In genomic region chr10:100744136-100744979, GRCh38 we compare ENCODE assay signal across 10 cellular contexts. TPM values are rescaled to one million over a fixed set of nuclear protein-coding genes. Genes with fewer than 3 reads are reported as not detected.
DNase-seq lines count a peak whose midpoint lies in the region; ATAC-seq, FAIRE-seq and TF ChIP-seq lines count a peak whose summit lies in the region.
"Had no signal": no experiment of that assay in that cellular context is flagged by ENCODE, and none has a peak within 500 bp of the region (broad histone marks: within the 10 kb centered on the region; RNA-seq: fewer than 3 reads in every experiment).

No MANE protein-coding gene starts in this region.

- no peaks in the 10 kb centered on the region for H3K9me3 Mint-ChIP-seq in activated CD8-positive, alpha-beta memory T cell treated with anti-CD3 and anti-CD28 coated beads, Interleukin-2, amount 10 ng/mL, durations not matched to agents 7 days and 5 days (ENCODE audit: low read depth)
- H3K9me3 Mint-ChIP-seq in endodermal cell = no peaks in the 10 kb centered on the region
- H3K9me3 Mint-ChIP-seq: CD4-positive, alpha-beta T cell had no signal

- no peaks in the 10 kb centered on the region for H3K36me3 ChIP-seq in endodermal cell (ENCODE audit: control insufficient read depth, insufficient read depth, low read length)
- H3K36me3 ChIP-seq in skeletal muscle satellite cell (ENCODE audit: insufficient read depth, low read length) = no peaks in the 10 kb centered on the region

- H3K27ac ChIP-seq in endodermal cell (ENCODE audit: low read depth, low read length) = no peak overlapping the region
- H3K27ac ChIP-seq: HL-60 had no signal

- H3K36me3 Mint-ChIP-seq in activated CD8-positive, alpha-beta memory T cell treated with anti-CD3 and anti-CD28 coated beads, Interleukin-2, amount 10 ng/mL, durations not matched to agents 7 days and 5 days = peaks cover 2% of the 10 kb centered on the region
- no peaks in the 10 kb centered on the region for H3K36me3 Mint-ChIP-seq in endodermal cell (ENCODE audit: low read depth)

- peak overlapping the region; percentile 25 for H3K4me2 ChIP-seq in skeletal muscle satellite cell (ENCODE audit: low read length)

- peak; percentile 67 for DNase-seq in activated CD8-positive, alpha-beta memory T cell treated with anti-CD3 and anti-CD28 coated beads for 24 hours
- no peak for DNase-seq in activated CD8-positive, alpha-beta memory T cell treated with anti-CD3 and anti-CD28 coated beads, Interleukin-2, amount 10 ng/mL, durations not matched to agents 7 days and 5 days
- DNase-seq in NCI-H2227 treated with DMSO at 0.1 percent for 48 hours (lab: John Stamatoyannopoulos, UW) (peak; percentile 22), endodermal cell (peak; percentile 71), lower leg skin (ENCODE audit: low spot score in 2 of 2) (no peak), GM19239 (ENCODE audit: insufficient read length, low spot score) (no peak)

- 0 to 2% methylated on average over 15 to 64 of the region's 65 CpGs for WGBS in endodermal cell (ENCODE audit: insufficient coverage in 1 of 2, insufficient read length in 1 of 2), 2 experiments
- WGBS in lower leg skin, 2 donors = 2 to 3% methylated on average over 63 of the region's 65 CpGs

- H3K9ac ChIP-seq in endodermal cell (ENCODE audit: extremely low read depth, low read length, poor library complexity, severe bottlenecking) = no peak overlapping the region
- no peak overlapping the region for H3K9ac ChIP-seq in skeletal muscle satellite cell (ENCODE audit: low read depth, low read length)

- FAIRE-seq in GM19239 (lab: Jason Lieb, UNC) = no peak

- no peak overlapping the region for H3K27ac Mint-ChIP-seq in activated CD8-positive, alpha-beta memory T cell treated with anti-CD3 and anti-CD28 coated beads, Interleukin-2, amount 10 ng/mL, durations not matched to agents 7 days and 5 days
- H3K27ac Mint-ChIP-seq in endodermal cell = no peak overlapping the region
- H3K27ac Mint-ChIP-seq: CD4-positive, alpha-beta T cell had no signal

- ATAC-seq in activated CD8-positive, alpha-beta memory T cell treated with anti-CD3 and anti-CD28 coated beads, Interleukin-2, amount 10 ng/mL, durations not matched to agents 7 days and 5 days = no peak
- no peak for ATAC-seq in GM18511 (IDR thresholded peaks at IDR 0.05; ENCODE audit: unreplicated experiment)

- H3K27me3 ChIP-seq in endodermal cell (ENCODE audit: control insufficient read depth, insufficient read depth, low read length, poor library complexity, severe bottlenecking) (peaks cover 97% of the 10 kb centered on the region), skeletal muscle satellite cell (ENCODE audit: control insufficient read depth, insufficient read depth, low read length) (peaks cover 94% of the 10 kb centered on the region)

- TF ChIP-seq CTCF in endodermal cell (conservative IDR thresholded peaks at IDR 0.05) = no peak
- no peak for TF ChIP-seq CTCF in lower leg skin (IDR thresholded peaks at IDR 0.05)

- H3K27me3 Mint-ChIP-seq in activated CD8-positive, alpha-beta memory T cell treated with anti-CD3 and anti-CD28 coated beads, Interleukin-2, amount 10 ng/mL, durations not matched to agents 7 days and 5 days = peaks cover 88% of the 10 kb centered on the region
- H3K27me3 Mint-ChIP-seq in endodermal cell (ENCODE audit: insufficient read depth) = peaks cover 96% of the 10 kb centered on the region

- H3K4me3 ChIP-seq in endodermal cell (ENCODE audit: low read length) (peak overlapping the region; percentile 73), skeletal muscle satellite cell (ENCODE audit: low read length) (no peak overlapping the region), lower leg skin (ENCODE audit: low read depth, poor library complexity, severe bottlenecking) (no peak overlapping the region)

- H3K4me3 Mint-ChIP-seq in activated CD8-positive, alpha-beta memory T cell treated with anti-CD3 and anti-CD28 coated beads, Interleukin-2, amount 10 ng/mL, durations not matched to agents 7 days and 5 days = no peak overlapping the region
- H3K4me3 Mint-ChIP-seq in endodermal cell = peak overlapping the region; percentile 58

- TF ChIP-seq POLR2A in lower leg skin (IDR thresholded peaks at IDR 0.05) = no peak

- intact Hi-C loops in lower leg skin (cut with DNase I; ENCODE audit: low total_unique reads) = no loop called here

- H3K9me3 ChIP-seq in endodermal cell (ENCODE audit: control insufficient read depth, low read length) (no peaks in the 10 kb centered on the region), skeletal muscle satellite cell (replicated peaks; ENCODE audit: low read length) (no peaks in the 10 kb centered on the region)

- H3K4me1 Mint-ChIP-seq in activated CD8-positive, alpha-beta memory T cell treated with anti-CD3 and anti-CD28 coated beads, Interleukin-2, amount 10 ng/mL, durations not matched to agents 7 days and 5 days = peaks cover 24% of the 10 kb centered on the region
- peaks cover 35% of the 10 kb centered on the region for H3K4me1 Mint-ChIP-seq in endodermal cell

- peaks cover 18% of the 10 kb centered on the region for H3K4me1 ChIP-seq in endodermal cell (ENCODE audit: control insufficient read depth, insufficient read depth, low read length)
- H3K4me1 ChIP-seq in skeletal muscle satellite cell (ENCODE audit: control insufficient read depth, insufficient read depth, low read length) = no peaks in the 10 kb centered on the region

- CTCF ChIA-PET in activated CD8-positive, alpha-beta memory T cell treated with anti-CD3 and anti-CD28 coated beads, Interleukin-2, amount 10 ng/mL, durations not matched to agents 7 days and 5 days (lab: Charles Lee) = interaction anchor here (0.6 to 5.5 kb wide), 17 partner anchors 8 to 393 kb away, joined by 3 to 50 read pairs (median 5); partner anchors contain the start of gene SLF2

RNA-seq across cellular contexts. Expression of gene PAX2, which starts 1.0 kb away (rescaled TPM):
- not detected for total RNA-seq in activated CD8-positive, alpha-beta memory T cell treated with anti-CD3 and anti-CD28 coated beads, Interleukin-2, amount 10 ng/mL, durations not matched to agents 7 days and 5 days
- under 1 TPM; 0.93 to 0.99 TPM for total RNA-seq in endodermal cell
- polyA plus RNA-seq in endodermal cell (2013, experiment 1 of 2) = 3.0 TPM
- 3.6 TPM for polyA plus RNA-seq in endodermal cell (2013, experiment 2 of 2)
- total RNA-seq in skeletal muscle satellite cell (2012; rRNA removed) = not detected in 2 replicates
- not detected for total RNA-seq in lower leg skin
- total RNA-seq: CD4-positive, alpha-beta T cell had no signal

Comparison
In these comparisons a context has a peak if more than half of its experiments do, and no peak if none do; other contexts are left out.
1. DNase-seq: peak in activated CD8-positive, alpha-beta memory T cell treated with anti-CD3 and anti-CD28 coated beads for 24 hours (single experiment), NCI-H2227 treated with DMSO at 0.1 percent for 48 hours (single experiment) and endodermal cell (single experiment); none in activated CD8-positive, alpha-beta memory T cell treated with anti-CD3 and anti-CD28 coated beads, Interleukin-2, amount 10 ng/mL, durations not matched to agents 7 days and 5 days (single experiment), lower leg skin (0 of 2) and GM19239 (single experiment).